In the genomic region with DNA sequence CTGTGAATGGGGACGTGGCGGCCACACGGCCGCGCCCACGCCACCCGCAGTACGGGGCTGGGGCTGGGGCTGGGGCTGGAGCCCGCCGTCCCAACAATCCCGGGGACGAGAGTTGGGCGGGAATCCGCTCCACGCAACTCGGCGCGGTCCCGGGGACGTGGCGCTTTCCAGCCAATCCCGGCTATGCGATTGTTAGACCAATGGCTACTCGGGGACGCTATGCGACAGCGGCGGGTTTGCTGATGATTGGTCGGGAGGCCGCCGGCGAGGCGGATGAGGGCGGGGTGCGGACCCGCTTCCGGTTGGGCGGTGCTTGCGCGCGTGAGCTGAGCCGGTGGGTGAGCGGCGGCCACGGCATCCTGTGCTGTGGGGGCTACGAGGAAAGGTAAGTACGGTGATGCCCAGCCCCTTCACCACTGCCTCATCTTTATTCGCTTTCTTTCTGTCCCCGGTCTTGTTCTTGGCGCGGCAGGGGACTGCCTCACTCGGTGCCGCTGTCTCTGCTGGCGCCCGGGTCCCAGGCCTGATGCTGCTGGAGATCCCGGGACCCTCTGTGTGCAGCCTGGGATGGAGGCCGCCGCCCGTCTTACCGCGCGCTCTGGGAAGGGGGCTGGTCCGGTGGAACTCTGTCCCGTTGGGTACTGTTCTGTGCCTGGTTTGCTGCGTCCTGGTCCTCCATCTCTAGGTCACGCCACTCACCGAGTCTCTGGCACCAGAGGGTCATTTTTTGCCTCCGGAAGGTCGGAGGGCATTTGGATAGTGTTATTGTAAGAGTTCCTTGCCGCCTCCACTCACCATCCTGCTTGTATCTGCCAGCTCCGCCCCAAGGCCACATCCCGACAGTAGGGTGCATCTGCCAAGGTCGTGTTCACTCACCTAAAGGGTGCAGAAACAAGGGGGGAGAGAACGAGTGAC, we compare ENCODE assay signal across 8 cellular contexts. TPM values are rescaled to one million over a fixed set of nuclear protein-coding genes. Genes with fewer than 3 reads are reported as not detected.
DNase-seq lines count a peak whose midpoint lies in the region; ATAC-seq, FAIRE-seq and TF ChIP-seq lines count a peak whose summit lies in the region.

A gene (plus strand): TSS at position 312 of the 915 bp plus-strand sequence. CDS start 9,225 bp downstream, outside the sequence.

- H3K4me3 Mint-ChIP-seq in T-cell (peak within 1 kb of the TSS; percentile 97 to 100 (median 98)), type B pancreatic cell (peak within 1 kb of the TSS; percentile 98)

- H3K27me3 ChIP-seq in adrenal gland (no peaks in the 10 kb centered on the region), heart left ventricle (no peaks in the 10 kb centered on the region)

- H3K4me1 ChIP-seq in adrenal gland (replicated peaks in 1 of 2) (peaks cover 19 to 32% of the 10 kb centered on the region in 2 donors), heart left ventricle (peaks cover 7 to 61% (median 47%) of the 10 kb centered on the region in 12 donors)

- H3K36me3 Mint-ChIP-seq in T-cell: no peaks in the 10 kb centered on the region
- peaks cover 6% of the 10 kb centered on the region for H3K36me3 Mint-ChIP-seq in type B pancreatic cell

- H3K36me3 ChIP-seq in adrenal gland (replicated peaks in 1 of 2): no peaks in the 10 kb centered on the region
- peaks cover 0 to 3% (median 0%) of the 10 kb centered on the region in 9 donors for H3K36me3 ChIP-seq in heart left ventricle

- peak; percentile 85 for TF ChIP-seq POLR2A in GM12891 (IDR thresholded peaks at IDR 0.05; ENCODE audit: low read depth, low read length)
- peak; percentile 76 to 91 for TF ChIP-seq POLR2A in adrenal gland (IDR thresholded peaks at IDR 0.05)
- TF ChIP-seq POLR2A in heart left ventricle (IDR thresholded peaks at IDR 0.05): peak; percentile 88 to 92

- DNase-seq in GM12891 (ENCODE audit: insufficient read length, low spot score) (peak; percentile 97), NCI-H1436 treated with DMSO at 0.1 percent for 48 hours (lab: John Stamatoyannopoulos, UW) (peak; percentile 69), T-cell (peak; percentile 85 to 96 (median 93)), adrenal gland (peak; percentile 96 to 99 (median 98)), heart left ventricle (peak; percentile 97 to 98 (median 98)), pons (ENCODE audit: low spot score) (peak; percentile 94), type B pancreatic cell (ENCODE audit: extremely low spot score, unreplicated experiment) (peak; percentile 96)

- TF ChIP-seq CTCF in adrenal gland (IDR thresholded peaks at IDR 0.05) (no peak), heart left ventricle (IDR thresholded peaks at IDR 0.05) (no peak), type B pancreatic cell (conservative IDR thresholded peaks at IDR 0.05) (no peak)

- ATAC-seq in HG02840 (IDR thresholded peaks at IDR 0.05; ENCODE audit: low FRiP score, unreplicated experiment) (peak; percentile 97), T-cell (replicated peaks in 1 of 4) (peak; percentile 94 to 98 (median 96)), heart left ventricle (peak; percentile 98 to 99 (median 98))

- POLR2A ChIA-PET in T-cell (lab: Charles Lee): interaction anchor here in 1 of 2 donors (0.6 to 1.7 kb wide), 6 partner anchors 14 to 52 kb away, joined by 3 to 9 read pairs (median 4); no protein-coding TSS in a partner anchor

- CTCF ChIA-PET in T-cell (lab: Charles Lee): interaction anchor here (0.5 to 1.4 kb wide), 7 partner anchors 12 to 1086 kb away, joined by 3 to 5 read pairs (median 4); a partner anchor contains a TSS

- H3K27me3 Mint-ChIP-seq in T-cell (no peaks in the 10 kb centered on the region), type B pancreatic cell (peaks cover 8% of the 10 kb centered on the region)

- peak; percentile 98 for FAIRE-seq in GM12891 (lab: Jason Lieb, UNC)

- H3K27ac ChIP-seq in adrenal gland: peak within 1 kb of the TSS; percentile 77 to 97 (median 93)
- H3K27ac ChIP-seq in heart left ventricle: peak within 1 kb of the TSS; percentile 30 to 98 (median 94)

- H3K27ac Mint-ChIP-seq in T-cell (peak within 1 kb of the TSS; percentile 92 to 97), type B pancreatic cell (peak within 1 kb of the TSS; percentile 95)

- H3K9me3 Mint-ChIP-seq in T-cell: no peaks in the 10 kb centered on the region
- peaks cover 4% of the 10 kb centered on the region for H3K9me3 Mint-ChIP-seq in type B pancreatic cell

- no peaks in the 10 kb centered on the region for H3K9me3 ChIP-seq in adrenal gland (replicated peaks in 1 of 3)
- no peaks in the 10 kb centered on the region for H3K9me3 ChIP-seq in heart left ventricle

- 0 to 1% (median 0%) methylated on average over 26 to 74 of the region's 74 CpGs for WGBS in adrenal gland, 4 donors
- 0 to 1% (median 1%) methylated on average over 61 to 74 of the region's 74 CpGs for WGBS in heart left ventricle, 4 donors

- intact Hi-C loops in adrenal gland (cut with DNase I): no loop called here
- intact Hi-C loops in heart left ventricle (cut with DNase I): loop anchor here in 5 of 10 donors (2.0 to 5.0 kb wide), 5 partner anchors 53 to 143 kb away; a partner anchor contains a TSS

- H3K4me3 ChIP-seq in adrenal gland (peak within 1 kb of the TSS; percentile 19 to 100 (median 89)), heart left ventricle (peak within 1 kb of the TSS; percentile 83 to 99 (median 94))

- H3K4me1 Mint-ChIP-seq in T-cell (peaks cover 40 to 52% (median 49%) of the 10 kb centered on the region in 3 donors), type B pancreatic cell (ENCODE audit: unreplicated experiment) (peaks cover 25% of the 10 kb centered on the region)

TF ChIP-seq in GM12891, 5 proteins besides CTCF, POLR2A, EP300 and RAD21:
- no peak for TF ChIP-seq SPI1 (IDR thresholded peaks at IDR 0.05; ENCODE audit: low read depth, low read length)
- no peak for TF ChIP-seq PAX5 (IDR thresholded peaks at IDR 0.05; ENCODE audit: insufficient read depth, low read length, severe bottlenecking)
- TF ChIP-seq POLR2AphosphoS5 (IDR thresholded peaks at IDR 0.05; ENCODE audit: low read depth, low read length): peak; percentile 82
- TF ChIP-seq TAF1 (IDR thresholded peaks at IDR 0.05; ENCODE audit: low read depth, low read length): peak; percentile 51
- TF ChIP-seq POU2F2 (IDR thresholded peaks at IDR 0.05; ENCODE audit: low read depth, low read length): peak; percentile 36; the same call in 1 of the 2 replicates

RNA-seq across cellular contexts. Expression of the gene that starts here (rescaled TPM):
- 22.9 TPM for polyA plus RNA-seq in GM12891 (2012; ENCODE audit: low read depth, missing spikeins)
- 10 to 100 TPM; 15.8 to 23.4 (median 16.7) TPM for total RNA-seq in T-cell
- total RNA-seq in adrenal gland: 100 to 1,000 TPM in 2 of 8 donors, 10 to 100 TPM in 6; 56.7 to 151 (median 86.9) TPM
- polyA plus RNA-seq in adrenal gland: 100 to 1,000 TPM in 1 of 3 donors, 10 to 100 TPM in 2; 16.0 to 199 (median 27.1) TPM
- total RNA-seq in heart left ventricle: 100 to 1,000 TPM; 172 to 689 (median 257) TPM
- 100 to 1,000 TPM in 1 of 2 donors, 10 to 100 TPM in 1; 51.4 to 634 TPM for polyA plus RNA-seq in heart left ventricle
- 134 and 144 TPM in 2 replicates for total RNA-seq in type B pancreatic cell (ENCODE audit: low replicate concordance)

Comparison
In these comparisons a context has a peak if more than half of its experiments do, and no peak if none do; other contexts are left out.
1. Peak in every context shown above with its lines: DNase-seq, ATAC-seq, H3K4me3 ChIP-seq and H3K27ac ChIP-seq.